In the genomic region with DNA sequence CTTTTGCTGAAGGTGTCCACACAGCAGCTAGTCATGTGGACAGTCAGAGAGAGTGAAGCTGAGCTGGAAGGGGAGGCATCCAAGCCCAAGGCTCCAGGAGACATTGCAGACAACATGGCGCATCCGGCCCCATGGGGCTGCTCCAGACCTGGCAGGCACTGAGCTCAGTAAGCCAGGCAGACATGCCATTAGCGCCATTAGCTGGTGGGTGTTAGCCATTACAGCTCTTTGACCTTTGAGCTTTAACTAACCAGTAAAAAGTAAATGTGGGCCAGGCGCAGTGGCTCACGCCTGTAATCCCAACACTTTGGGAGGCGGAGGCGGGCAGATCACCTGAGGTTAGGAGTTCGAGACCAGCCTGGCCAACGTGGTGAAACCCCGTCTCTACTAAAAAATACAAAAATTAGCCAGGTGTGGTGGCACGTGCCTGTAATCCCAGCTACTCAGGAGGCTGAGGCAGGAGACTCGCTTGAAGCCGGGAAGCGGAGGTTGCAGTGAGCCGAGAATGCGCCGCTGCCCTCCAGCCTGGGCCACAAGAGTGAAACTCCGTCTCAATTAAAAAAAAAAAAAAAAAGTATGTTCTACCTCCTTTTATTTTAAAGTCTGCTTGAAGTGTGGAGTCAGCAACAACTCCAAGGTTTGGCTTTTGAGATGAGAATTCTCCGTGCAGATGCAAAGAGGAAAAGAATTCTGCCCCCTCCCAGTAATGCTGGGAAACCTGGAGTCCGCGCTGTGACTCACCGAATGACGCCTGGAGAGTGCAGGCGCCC, we compare ENCODE assay signal across 11 cellular contexts.
DNase-seq lines count a peak whose midpoint lies in the region; ATAC-seq, FAIRE-seq and TF ChIP-seq lines count a peak whose summit lies in the region.
"Had no signal": no experiment of that assay in that cellular context is flagged by ENCODE, and none has a peak within 500 bp of the region (broad histone marks: within the 10 kb centered on the region; RNA-seq: fewer than 3 reads in every experiment).

No MANE protein-coding gene starts in this region.

- H3K36me3 ChIP-seq in right atrium auricular region: peaks cover 4% of the 10 kb centered on the region
- no peaks in the 10 kb centered on the region for H3K36me3 ChIP-seq in left ventricle myocardium inferior

- H3K4me1 ChIP-seq in right atrium auricular region (no peaks in the 10 kb centered on the region), left ventricle myocardium inferior (no peaks in the 10 kb centered on the region)

- peak; percentile 63 for DNase-seq in Right ventricle myocardium superior
- no peak for DNase-seq in right atrium auricular region (ENCODE audit: low spot score)
- no peak for DNase-seq in T-cell
- peak; percentile 26 for DNase-seq in left ventricle myocardium inferior
- DNase-seq in urothelium cell line (ENCODE audit: low spot score): no peak
- DNase-seq in NCI-H2227 treated with DMSO at 0.1 percent for 48 hours (lab: John Stamatoyannopoulos, UW): no peak
- DNase-seq in cerebellar nuclear complex (lab: John Stamatoyannopoulos, UW): no peak
- no peak for DNase-seq in NCI-H510A treated with DMSO at 0.1 percent for 48 hours (lab: John Stamatoyannopoulos, UW)
- DNase-seq: COR-L47 had no signal

- no peaks in the 10 kb centered on the region for H3K9me3 ChIP-seq in right atrium auricular region
- H3K9me3 ChIP-seq in left ventricle myocardium inferior (replicated peaks): no peaks in the 10 kb centered on the region

- TF ChIP-seq CTCF in right atrium auricular region (IDR thresholded peaks at IDR 0.05) (no peak), left ventricle myocardium inferior (IDR thresholded peaks at IDR 0.05; ENCODE audit: borderline replicate concordance) (no peak)

- H3K27me3 ChIP-seq in right atrium auricular region (no peaks in the 10 kb centered on the region), left ventricle myocardium inferior (ENCODE audit: low read depth) (no peaks in the 10 kb centered on the region)

- CTCF ChIA-PET in T-cell (lab: Charles Lee): no interaction called here

- no peak for ATAC-seq in Right ventricle myocardium superior (ENCODE audit: poor library complexity)
- no peak for ATAC-seq in T-cell (replicated peaks in 1 of 4)

- no peaks in the 10 kb centered on the region for H3K9me3 Mint-ChIP-seq in T-cell
- H3K9me3 Mint-ChIP-seq: activated T-helper 2 cell treated with anti-CD3 and anti-CD28 coated beads, Interferon-gamma antibody, Interleukin-2, Interleukin-4, amounts not matched to agents 10 μg/mL and 5 μg/mL and 100 μg/mL, durations not matched to agents 14 hours and 24 hours and 36 hours had no signal

- H3K4me3 ChIP-seq in right atrium auricular region (peak overlapping the region in 1 of 2 donors; percentile 15), left ventricle myocardium inferior (peak overlapping the region; percentile 38)

- intact Hi-C loops in Right ventricle myocardium superior (cut with DNase I) (no loop called here), left ventricle myocardium inferior (cut with micrococcal nuclease) (no loop called here)

- peak; percentile 59 for FAIRE-seq in urothelium cell line (lab: Jason Lieb, UNC)
- FAIRE-seq: HTR-8/SVneo had no signal

- POLR2A ChIA-PET in T-cell (lab: Charles Lee): interaction anchor here in 1 of 2 donors (0.5 kb wide), 1 partner anchor 240 kb away, joined by 3 read pairs; no protein-coding TSS in a partner anchor

- H3K27ac Mint-ChIP-seq in T-cell: no peak overlapping the region
- H3K27ac Mint-ChIP-seq: activated T-helper 2 cell treated with anti-CD3 and anti-CD28 coated beads, Interferon-gamma antibody, Interleukin-2, Interleukin-4, amounts not matched to agents 10 μg/mL and 5 μg/mL and 100 μg/mL, durations not matched to agents 14 hours and 24 hours and 36 hours had no signal

- peaks cover 5 to 12% (median 5%) of the 10 kb centered on the region in 3 donors for H3K4me1 Mint-ChIP-seq in T-cell

- H3K4me3 Mint-ChIP-seq in T-cell: peak overlapping the region; percentile 49 to 66 (median 54)

- peaks cover 0 to 9% of the 10 kb centered on the region in 2 donors for H3K27me3 Mint-ChIP-seq in T-cell

- H3K27ac ChIP-seq in right atrium auricular region (peak overlapping the region in 1 of 2 donors; percentile 11), left ventricle myocardium inferior (replicated peaks) (no peak overlapping the region)

- H3K36me3 Mint-ChIP-seq in T-cell: peaks cover 7% of the 10 kb centered on the region

Comparison
In these comparisons a context has a peak if more than half of its experiments do, and no peak if none do; other contexts are left out.
1. DNase-seq: peak in Right ventricle myocardium superior (single experiment) and left ventricle myocardium inferior (single experiment); none in right atrium auricular region (single experiment), T-cell (0 of 34), urothelium cell line (single experiment), NCI-H2227 treated with DMSO at 0.1 percent for 48 hours (single experiment), cerebellar nuclear complex (0 of 2) and NCI-H510A treated with DMSO at 0.1 percent for 48 hours (single experiment).